Comparison of ENCODE assay signal across 18 cellular contexts in the genomic region with DNA sequence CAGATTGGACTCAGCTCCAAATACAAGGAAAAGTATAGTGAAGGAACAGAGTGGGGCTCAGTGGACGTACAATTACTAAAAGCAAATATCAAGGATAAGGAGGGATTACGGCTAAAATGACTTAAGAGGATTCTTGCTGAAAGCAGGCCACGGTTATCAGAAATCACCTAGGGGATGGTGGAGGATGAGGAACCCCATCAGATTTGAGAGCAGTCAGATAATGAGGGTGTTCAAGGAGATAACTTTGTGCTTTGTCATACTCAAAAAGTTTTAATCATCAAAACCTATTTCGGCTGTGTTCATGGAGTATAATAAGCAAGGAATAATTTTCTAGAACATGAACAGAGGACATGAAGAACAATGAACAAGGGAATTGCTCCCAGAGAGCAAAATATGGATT.
"Had no signal": no experiment of that assay in that cellular context is flagged by ENCODE, and none has a peak within 500 bp of the region (broad histone marks: within the 10 kb centered on the region; RNA-seq: fewer than 3 reads in every experiment).

No MANE protein-coding gene starts in this region.

- H3K79me2 ChIP-seq: parathyroid adenoma had no signal

- H3K36me3 ChIP-seq: neural progenitor cell, stomach, thyroid gland had no signal

- DNase-seq: cortex of kidney; effector memory CD8-positive, alpha-beta T cell; hypothalamus; kidney; midbrain; naive thymus-derived CD4-positive, alpha-beta T cell; stimulated activated CD4-positive, alpha-beta T cell treated with anti-CD3 and anti-CD28 coated beads, Interleukin-2, amount 100 ng/mL, for 24 hours; stimulated activated CD4-positive, alpha-beta T cell treated with anti-CD3 and anti-CD28 coated beads, Interleukin-4, amount 100 ng/mL, for 24 hours; stimulated activated naive CD4-positive, alpha-beta T cell treated with Interleukin-2 at 50 U/mL for 16 hours; stomach; thyroid gland had no signal

- H3K4me3 ChIP-seq: lung, neural progenitor cell, smooth muscle cell, stomach, thyroid gland had no signal

- ATAC-seq: effector memory CD8-positive, alpha-beta T cell; left lobe of liver; naive thymus-derived CD4-positive, alpha-beta T cell; sciatic nerve; stimulated activated effector memory CD8-positive, alpha-beta T cell treated with anti-CD3 and anti-CD28 coated beads, Interleukin-12 subunit alpha, Interleukin-12 subunit beta, amount 100 ng/mL, for 72 hours had no signal

- H2AFZ ChIP-seq: neural progenitor cell, parathyroid adenoma had no signal

- H3K27me3 ChIP-seq: neural progenitor cell, stomach, thyroid gland had no signal

- H3K4me1 ChIP-seq: neural progenitor cell, parathyroid adenoma, thyroid gland had no signal

- H3K4me2 ChIP-seq: neural progenitor cell, smooth muscle cell had no signal

- H3K9ac ChIP-seq: neural progenitor cell, parathyroid adenoma had no signal

- H3K27ac ChIP-seq: neural progenitor cell, parathyroid adenoma, stomach, thyroid gland had no signal

- H3K9me3 ChIP-seq: stomach, thyroid gland had no signal
